8 cellular contexts compared by ENCODE assay signal in the genomic region with DNA sequence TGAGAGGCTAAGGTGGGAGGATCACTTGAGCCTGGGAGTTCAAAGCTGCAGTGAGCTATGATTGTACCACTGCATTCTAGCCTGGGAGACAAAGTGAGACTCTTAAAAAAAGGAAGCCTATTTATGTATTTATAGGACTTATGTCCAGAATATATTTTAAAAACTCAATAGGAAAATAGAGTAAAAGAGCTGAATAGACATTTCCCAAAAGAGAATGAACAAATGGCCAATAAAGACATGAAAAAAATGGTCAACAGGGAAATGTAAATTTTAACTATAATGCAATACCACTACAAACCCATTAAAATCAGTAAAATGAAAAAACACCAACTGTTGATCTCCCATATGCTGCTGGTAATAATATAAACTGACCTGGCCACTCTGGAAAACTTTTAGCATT.
"Had no signal": no experiment of that assay in that cellular context is flagged by ENCODE, and none has a peak within 500 bp of the region (broad histone marks: within the 10 kb centered on the region; RNA-seq: fewer than 3 reads in every experiment).

No MANE protein-coding gene starts in this region.

- DNase-seq: H9, HCEC 1CT, HFFc6, KG1 had no signal

- H3K4me3 ChIP-seq: GM23338 had no signal

- H3K4me2 ChIP-seq: GM23338 had no signal

- FAIRE-seq: H1, H54, HTR-8/SVneo had no signal

- H2AFZ ChIP-seq: GM23338 had no signal

- ATAC-seq: GM23338 had no signal
